In the genomic region with DNA sequence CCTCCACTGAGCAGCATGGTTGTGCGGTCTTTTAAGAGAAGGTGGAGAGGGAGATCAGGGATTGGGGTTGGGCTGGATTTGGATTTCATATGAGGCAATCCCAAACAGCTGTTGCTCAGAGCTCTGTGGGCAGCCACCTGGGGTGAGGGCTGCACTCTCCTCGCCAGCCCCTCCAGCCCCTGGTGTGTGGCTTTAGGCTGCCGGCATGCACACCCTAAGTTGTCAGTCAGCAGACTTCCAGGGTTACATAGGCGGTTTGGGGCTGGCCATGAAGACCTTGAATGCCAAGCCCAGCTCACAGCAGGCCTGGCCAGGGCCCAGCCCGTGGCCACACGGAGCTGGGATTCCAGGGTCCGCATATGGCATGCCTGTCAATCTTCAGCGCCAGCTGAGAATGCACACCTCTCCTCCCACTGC, we compare ENCODE assay signal across 11 cellular contexts. TPM values are rescaled to one million over a fixed set of nuclear protein-coding genes. Genes with fewer than 3 reads are reported as not detected.
DNase-seq lines count a peak whose midpoint lies in the region; ATAC-seq, FAIRE-seq and TF ChIP-seq lines count a peak whose summit lies in the region.
"Had no signal": no experiment of that assay in that cellular context is flagged by ENCODE, and none has a peak within 500 bp of the region (broad histone marks: within the 10 kb centered on the region; RNA-seq: fewer than 3 reads in every experiment).

No MANE protein-coding gene starts in this region.

- TF ChIP-seq EP300 in A549 (IDR thresholded peaks at IDR 0.05) (no peak), Ishikawa (IDR thresholded peaks at IDR 0.05; ENCODE audit: borderline replicate concordance) (no peak)

- 94% methylated on average over 8 of the region's 8 CpGs for WGBS in A549 (ENCODE audit: missing lambda C conversion rate)

- FAIRE-seq in A549 (lab: Jason Lieb, UNC) = no peak
- no peak for FAIRE-seq in D721Med (lab: Jason Lieb, UNC)

- POLR2A ChIA-PET in A549 (lab: Yijun Ruan, JAX) = no interaction called here

- no peak for TF ChIP-seq POLR2A in A549 (IDR thresholded peaks at IDR 0.05; ENCODE audit: low read length)

- no peak overlapping the region for H3K4me2 ChIP-seq in A549

- no peak for DNase-seq in A549 (ENCODE audit: low read depth in 1 of 2, low spot score in 1 of 2)
- DNase-seq in astrocyte of the hippocampus (ENCODE audit: low read depth, low spot score) = peak; percentile 74
- DNase-seq in lower lobe of right lung = no peak
- no peak for DNase-seq in D721Med (ENCODE audit: insufficient read length, low spot score)
- no peak for DNase-seq in brain microvascular endothelial cell
- no peak for DNase-seq in NCI-H2081 (lab: John Stamatoyannopoulos, UW)
- DNase-seq: activated naive CD8-positive, alpha-beta T cell treated with anti-CD3 and anti-CD28 coated beads, Interleukin-2, amount 50 U/mL, for 24 hours; activated T-cell treated with anti-CD3 and anti-CD28 coated beads, Interleukin-2, amount 50 U/mL, for 4 hours had no signal

- H3K9me3 ChIP-seq in A549 (no peaks in the 10 kb centered on the region), lower lobe of right lung (no peaks in the 10 kb centered on the region)
- H3K9me3 ChIP-seq: esophagus muscularis mucosa had no signal

- intact Hi-C loops in lower lobe of right lung (cut with DNase I) = no loop called here

- TF ChIP-seq CTCF in A549 (IDR thresholded peaks at IDR 0.05) (no peak), lower lobe of right lung (IDR thresholded peaks at IDR 0.05) (no peak), D721Med (IDR thresholded peaks at IDR 0.05; ENCODE audit: insufficient read depth, missing control alignments) (no peak), brain microvascular endothelial cell (IDR thresholded peaks at IDR 0.05; ENCODE audit: low read depth, low read length, missing control alignments) (no peak)

- CTCF ChIA-PET in A549 (lab: Yijun Ruan, JAX) = interaction anchor here (1.1 to 13.7 kb wide), 6 partner anchors 9 to 821 kb away, joined by 3 to 121 read pairs (median 20); no protein-coding TSS in a partner anchor

- peaks cover 55% of the 10 kb centered on the region for H3K4me1 ChIP-seq in A549
- H3K4me1 ChIP-seq in lower lobe of right lung = peaks cover 37% of the 10 kb centered on the region

- no peaks in the 10 kb centered on the region for H3K27me3 ChIP-seq in lower lobe of right lung (ENCODE audit: low read depth)
- H3K27me3 ChIP-seq in brain microvascular endothelial cell (replicated peaks) = no peaks in the 10 kb centered on the region
- H3K27me3 ChIP-seq: esophagus muscularis mucosa had no signal

- H3K4me3 ChIP-seq in A549 = no peak overlapping the region
- no peak overlapping the region for H3K4me3 ChIP-seq in lower lobe of right lung
- no peak overlapping the region for H3K4me3 ChIP-seq in brain microvascular endothelial cell (ENCODE audit: low read depth, low read length)
- H3K4me3 ChIP-seq: esophagus muscularis mucosa had no signal

- in situ Hi-C loops in brain microvascular endothelial cell (cut with HindIII; ENCODE audit: low pct_ligation_motif_present, low sequenced_read_pairs) = no loop called here

- H3K27ac ChIP-seq in A549 (peak overlapping the region; percentile 27 to 94; a peak in 5 of 6 replicates), lower lobe of right lung (peak overlapping the region; percentile 4), brain microvascular endothelial cell (no peak overlapping the region)
- H3K27ac ChIP-seq: esophagus muscularis mucosa had no signal

- TF ChIP-seq RAD21 in A549 (conservative IDR thresholded peaks at IDR 0.05 in 1 of 2, IDR thresholded peaks at IDR 0.05 in 1 of 2) = no peak
- no peak for TF ChIP-seq RAD21 in Ishikawa (IDR thresholded peaks at IDR 0.05; ENCODE audit: low read depth)

- H3K36me3 ChIP-seq in lower lobe of right lung = peaks cover 75% of the 10 kb centered on the region
- H3K36me3 ChIP-seq in brain microvascular endothelial cell (replicated peaks) = peaks cover 46% of the 10 kb centered on the region

- ATAC-seq in A549 (no peak), lower lobe of right lung (no peak), HG03439 (IDR thresholded peaks at IDR 0.05; ENCODE audit: unreplicated experiment) (no peak)
- ATAC-seq: activated naive CD8-positive, alpha-beta T cell treated with anti-CD3 and anti-CD28 coated beads, Interleukin-2, amount 50 U/mL, for 24 hours; activated T-cell treated with anti-CD3 and anti-CD28 coated beads, Interleukin-2, amount 50 U/mL, for 4 hours had no signal

TF ChIP-seq in A549, 52 proteins besides CTCF, POLR2A, EP300 and RAD21:
- TF ChIP-seq JUNB (IDR thresholded peaks at IDR 0.05) (no peak), NR3C1 (IDR thresholded peaks at IDR 0.05) (no peak), ZFP36 (IDR thresholded peaks at IDR 0.05; ENCODE audit: borderline replicate concordance, partially characterized antibody) (no peak)
- TF ChIP-seq, protein P1, sequence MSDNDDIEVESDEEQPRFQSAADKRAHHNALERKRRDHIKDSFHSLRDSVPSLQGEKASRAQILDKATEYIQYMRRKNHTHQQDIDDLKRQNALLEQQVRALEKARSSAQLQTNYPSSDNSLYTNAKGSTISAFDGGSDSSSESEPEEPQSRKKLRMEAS (IDR thresholded peaks at IDR 0.05) = no peak

TF ChIP-seq in Ishikawa, 13 proteins besides CTCF, POLR2A, EP300 and RAD21:
- TF ChIP-seq NFIC (IDR thresholded peaks at IDR 0.05) = peak; percentile 52
- TF ChIP-seq FOXM1 (IDR thresholded peaks at IDR 0.05; ENCODE audit: borderline replicate concordance, low read depth) = no peak
- peak; percentile 63 for TF ChIP-seq TEAD4 (IDR thresholded peaks at IDR 0.05)
- no peak for TF ChIP-seq ZBTB7A (IDR thresholded peaks at IDR 0.05; ENCODE audit: low read depth)
- TF ChIP-seq, protein P1 (IDR thresholded peaks at IDR 0.05) = 0 out of 2 replicates have a peak, but pooled peaks have one; percentile 27
- 0 out of 2 replicates have a peak, but pooled peaks have one; percentile 58 for TF ChIP-seq CEBPB (IDR thresholded peaks at IDR 0.05)

RNA-seq across cellular contexts. Expression of a gene that starts 54.8 kb away (rescaled TPM):
- polyA plus RNA-seq in A549 (2011; rRNA removed) (8.1 and 14.7 TPM in 2 replicates), A549 (2017; fragmentation: RNase III; extraction: RNeasy Plus Mini Kit Qiagen cat#74134 plus additional on column Dnase treatment) (29.1 to 30.3 TPM (median 30.1 TPM) in 3 replicates)
- polyA plus RNA-seq in A549 (2012; cell fraction: cytosol; rRNA removed) = 31.6 and 42.1 TPM in 2 replicates
- polyA plus RNA-seq in A549 (2012; cell fraction: nucleus; rRNA removed) = 63.3 and 68.3 TPM in 2 replicates
- polyA minus RNA-seq in A549 (2011; rRNA and poly(A)+ RNA removed) = 16.1 and 17.8 TPM in 2 replicates
- total RNA-seq in lower lobe of right lung = 102 TPM
